In genomic region chrX:136268051-136269048, GRCh38 we compare ENCODE assay signal across 8 cellular contexts. TPM values are rescaled to one million over a fixed set of nuclear protein-coding genes. Genes with fewer than 3 reads are reported as not detected.
DNase-seq lines count a peak whose midpoint lies in the region; ATAC-seq, FAIRE-seq and TF ChIP-seq lines count a peak whose summit lies in the region.

No MANE protein-coding gene starts in this region.

- H4K91ac ChIP-seq in H1 (replicated peaks; ENCODE audit: insufficient read length, low read length) = no peak overlapping the region

- H3K9me3 ChIP-seq in H1 (ENCODE audit: insufficient read depth in 2 of 2, low read depth in 1 of 2, low read length in 1 of 2) (no peaks in the 10 kb centered on the region), vagina (no peaks in the 10 kb centered on the region)

- no peaks in the 10 kb centered on the region for H3K27me3 ChIP-seq in H1 (replicated peaks in 1 of 4; ENCODE audit: control insufficient read depth in 3 of 4, extremely low read depth in 1 of 4, insufficient read depth in 3 of 4, low read length in 3 of 4)
- H3K27me3 ChIP-seq in vagina = no peaks in the 10 kb centered on the region

- no peaks in the 10 kb centered on the region for H3K36me3 ChIP-seq in H1 (ENCODE audit: control insufficient read depth in 2 of 4, insufficient read depth in 4 of 4, low read length in 3 of 4)
- H3K36me3 ChIP-seq in vagina = no peaks in the 10 kb centered on the region

- no peak overlapping the region for H4K5ac ChIP-seq in H1 (ENCODE audit: insufficient read length, low read depth, low read length)

- DNase-seq in GM10248 (ENCODE audit: extremely low spot score) (peak; percentile 34), H4 (ENCODE audit: low spot score) (peak; percentile 36), NCI-H2171 (lab: John Stamatoyannopoulos, UW) (peak; percentile 1), H1 (ENCODE audit: low read depth in 1 of 2, low spot score in 2 of 2) (no peak), vagina (ENCODE audit: extremely low spot score in 2 of 2) (no peak)
- DNase-seq in activated CD4-positive, alpha-beta T cell treated with anti-CD3 and anti-CD28 coated beads, Interleukin-2, amount 10 ng/mL, durations not matched to agents 7 days and 5 days = peak; percentile 60

- no peaks in the 10 kb centered on the region for H4K20me1 ChIP-seq in H1 (replicated peaks in 1 of 2; ENCODE audit: control insufficient read depth in 1 of 2, insufficient read depth in 2 of 2, low read length in 2 of 2)

- H3K27ac Mint-ChIP-seq in activated CD4-positive, alpha-beta T cell treated with anti-CD3 and anti-CD28 coated beads, Interleukin-2, amount 10 ng/mL, durations not matched to agents 7 days and 5 days = no peak overlapping the region
- no peak overlapping the region for H3K27ac Mint-ChIP-seq in nephron

- no peaks in the 10 kb centered on the region for H3K79me1 ChIP-seq in H1 (ENCODE audit: low read depth, low read length)

- H3K14ac ChIP-seq in H1 (ENCODE audit: insufficient read length) = no peak overlapping the region

- no peaks in the 10 kb centered on the region for H3K23me2 ChIP-seq in H1 (ENCODE audit: low read depth, low read length)

- ATAC-seq in HG02588 (IDR thresholded peaks at IDR 0.05; ENCODE audit: unreplicated experiment) = no peak

- CTCF ChIA-PET in GM10248 (lab: Yijun Ruan, JAX) (interaction anchor here (0.7 to 3.2 kb wide), 21 partner anchors 9 to 653 kb away, joined by 3 to 35 read pairs (median 4); no protein-coding TSS in a partner anchor), H1 (lab: Charles Lee; ENCODE audit: partially characterized antibody) (interaction anchor here (0.6 to 2.9 kb wide), 16 partner anchors 8 to 258 kb away, joined by 3 to 13 read pairs (median 4); no protein-coding TSS in a partner anchor)
- CTCF ChIA-PET in activated CD4-positive, alpha-beta T cell treated with anti-CD3 and anti-CD28 coated beads, Interleukin-2, amount 10 ng/mL, durations not matched to agents 7 days and 5 days (lab: Charles Lee) = interaction anchor here (0.6 to 1.0 kb wide), 3 partner anchors 59 to 240 kb away, joined by 3 to 4 read pairs (median 4); no protein-coding TSS in a partner anchor

- H3K79me2 ChIP-seq in H1 (ENCODE audit: control insufficient read depth in 1 of 2, insufficient read depth in 2 of 2, low read length in 2 of 2) = no peaks in the 10 kb centered on the region

- H3K4me3 Mint-ChIP-seq in activated CD4-positive, alpha-beta T cell treated with anti-CD3 and anti-CD28 coated beads, Interleukin-2, amount 10 ng/mL, durations not matched to agents 7 days and 5 days = no peak overlapping the region
- no peak overlapping the region for H3K4me3 Mint-ChIP-seq in nephron

- no peaks in the 10 kb centered on the region for H3K36me3 Mint-ChIP-seq in activated CD4-positive, alpha-beta T cell treated with anti-CD3 and anti-CD28 coated beads, Interleukin-2, amount 10 ng/mL, durations not matched to agents 7 days and 5 days (ENCODE audit: low read depth)
- no peaks in the 10 kb centered on the region for H3K36me3 Mint-ChIP-seq in nephron (ENCODE audit: low read depth)

- peak; percentile 71 for FAIRE-seq in H1 (lab: Jason Lieb, UNC)

- no peak overlapping the region for H3K4ac ChIP-seq in H1 (replicated peaks; ENCODE audit: insufficient read length, low read depth, low read length)

- no peak overlapping the region for H3K56ac ChIP-seq in H1 (replicated peaks; ENCODE audit: insufficient read length, low read depth, low read length)

- H2BK20ac ChIP-seq in H1 (ENCODE audit: low read length) = no peak overlapping the region

- H2BK120ac ChIP-seq in H1 (replicated peaks; ENCODE audit: low read depth, low read length) = no peak overlapping the region

- no peak overlapping the region for H3K23ac ChIP-seq in H1 (ENCODE audit: insufficient read length)

- no peak overlapping the region for H3K9ac ChIP-seq in H1 (replicated peaks in 1 of 4; ENCODE audit: extremely low read depth in 1 of 4, low read depth in 3 of 4, low read length in 3 of 4)

- no peak for TF ChIP-seq EP300 in H1 (IDR thresholded peaks at IDR 0.05; ENCODE audit: borderline replicate concordance in 1 of 2, low read depth in 2 of 2, low read length in 2 of 2)

- peak; percentile 56 for TF ChIP-seq CTCF in GM10248 (IDR thresholded peaks at IDR 0.05; ENCODE audit: control extremely low read depth, extremely low read depth, low read depth, missing control alignments)
- TF ChIP-seq CTCF in H1 (IDR thresholded peaks at IDR 0.05; ENCODE audit: control extremely low read depth in 1 of 3, insufficient read depth in 1 of 3, low read depth in 1 of 3, low read length in 3 of 3) = peak; percentile 22 to 67 (median 51)
- TF ChIP-seq CTCF in nephron (IDR thresholded peaks at IDR 0.05; ENCODE audit: unreplicated experiment in 3 of 3) = peak; percentile 62 to 73 (median 70)
- peak in 2 of 3 experiments; percentile 47 to 55 for TF ChIP-seq CTCF in vagina (IDR thresholded peaks at IDR 0.05)

- H2BK5ac ChIP-seq in H1 (ENCODE audit: low read depth, low read length) = no peak overlapping the region

- POLR2A ChIA-PET in GM10248 (lab: Yijun Ruan, JAX) = no interaction called here
- POLR2A ChIA-PET in activated CD4-positive, alpha-beta T cell treated with anti-CD3 and anti-CD28 coated beads, Interleukin-2, amount 10 ng/mL, durations not matched to agents 7 days and 5 days (lab: Charles Lee) = no interaction called here
- POLR2A ChIA-PET in H1 (lab: Charles Lee; ENCODE audit: partially characterized antibody) = interaction anchor here (1.9 kb wide), 1 partner anchor 17 kb away, joined by 4 read pairs; the partner anchor contains the start of gene MAP7D3

- H3K4me1 ChIP-seq in H1 (replicated peaks in 1 of 4; ENCODE audit: control insufficient read depth in 3 of 4, insufficient read depth in 4 of 4, low read length in 3 of 4) (no peaks in the 10 kb centered on the region), vagina (no peaks in the 10 kb centered on the region)

- intact Hi-C loops in vagina (cut with DNase I) = loop anchor here (5.0 kb wide), 1 partner anchor 241 kb away; no protein-coding TSS in a partner anchor

- no peak overlapping the region for H2AFZ ChIP-seq in H1 (ENCODE audit: low read length)

- H4K8ac ChIP-seq in H1 (ENCODE audit: extremely low read depth, insufficient read depth, low read length) = no peak overlapping the region

- H3K27ac ChIP-seq in H1 (ENCODE audit: low read depth, low read length) (no peak overlapping the region), vagina (no peak overlapping the region)

- no peaks in the 10 kb centered on the region for H3K27me3 Mint-ChIP-seq in activated CD4-positive, alpha-beta T cell treated with anti-CD3 and anti-CD28 coated beads, Interleukin-2, amount 10 ng/mL, durations not matched to agents 7 days and 5 days
- H3K27me3 Mint-ChIP-seq in nephron (ENCODE audit: low read depth) = no peaks in the 10 kb centered on the region

- H3K4me1 Mint-ChIP-seq in activated CD4-positive, alpha-beta T cell treated with anti-CD3 and anti-CD28 coated beads, Interleukin-2, amount 10 ng/mL, durations not matched to agents 7 days and 5 days = peaks cover 4% of the 10 kb centered on the region
- no peaks in the 10 kb centered on the region for H3K4me1 Mint-ChIP-seq in nephron

- TF ChIP-seq POLR2A in H1 (IDR thresholded peaks at IDR 0.05; ENCODE audit: control extremely low read depth in 1 of 2, low read depth in 2 of 2, low read length in 2 of 2) (no peak), vagina (IDR thresholded peaks at IDR 0.05) (no peak)

- no peak overlapping the region for H3K4me3 ChIP-seq in H1 (ENCODE audit: extremely low read depth in 1 of 4, insufficient read depth in 2 of 4, low read depth in 3 of 4, low read length in 4 of 4)
- H3K4me3 ChIP-seq in vagina = no peak overlapping the region

- no peak overlapping the region for H3K4me2 ChIP-seq in H1 (ENCODE audit: insufficient read depth in 1 of 2, low read depth in 2 of 2, low read length in 2 of 2)

- no peak overlapping the region for H2BK15ac ChIP-seq in H1 (ENCODE audit: low read length)

- no peak overlapping the region for H3K18ac ChIP-seq in H1 (ENCODE audit: extremely low read depth, low read length)

- no peak overlapping the region for H2BK12ac ChIP-seq in H1 (ENCODE audit: low read depth, low read length)

- TF ChIP-seq RAD21 in H1 (IDR thresholded peaks at IDR 0.05 in 1 of 2, conservative IDR thresholded peaks at IDR 0.05 in 1 of 2; ENCODE audit: low read depth in 2 of 2, low read length in 2 of 2) = peak; percentile 72 to 73

- H3K9me3 Mint-ChIP-seq in activated CD4-positive, alpha-beta T cell treated with anti-CD3 and anti-CD28 coated beads, Interleukin-2, amount 10 ng/mL, durations not matched to agents 7 days and 5 days = no peaks in the 10 kb centered on the region
- peaks cover 4% of the 10 kb centered on the region for H3K9me3 Mint-ChIP-seq in nephron

- H2AK5ac ChIP-seq in H1 (ENCODE audit: low read depth, low read length) = no peak overlapping the region

- 55% methylated on average over 5 of the region's 5 CpGs; no CpG with 5 or more reads in 1 of the 2 experiments for WGBS in H1 (ENCODE audit: extremely low coverage in 1 of 2, insufficient coverage in 1 of 2, insufficient read length in 1 of 2, insufficient replicate concordance in 2 of 2, low coverage in 1 of 2, low lambda C conversion rate in 2 of 2, missing lambda C conversion rate in 1 of 2), 2 experiments

RNA-seq across cellular contexts. Expression of gene MAP7D3, which starts 17.1 kb away (rescaled TPM):
- 17.9 and 19.3 TPM in 2 replicates for total RNA-seq in H4 (2014; rRNA removed; shearing (Covaris generic))
- 10 to 100 TPM; 11.2 to 13.5 TPM for total RNA-seq in activated CD4-positive, alpha-beta T cell treated with anti-CD3 and anti-CD28 coated beads, Interleukin-2, amount 10 ng/mL, durations not matched to agents 7 days and 5 days
- total RNA-seq in H1 (2021; fragmentation: NEBNext Ultra II Directional; extraction: Animal tissue kit (Norgen Biotek cat#: 25700)) = 19.2 and 19.6 TPM in 2 replicates
- 3.8 and 4.8 TPM in 2 replicates for polyA plus RNA-seq in H1 (2011; rRNA removed)
- 7.0 TPM for polyA plus RNA-seq in H1 (2011; cell fraction: cytosol; rRNA removed)
- polyA plus RNA-seq in H1 (2011; cell fraction: nucleus; rRNA removed) = 9.9 TPM
- 12.2 to 21.1 TPM (median 13.1 TPM) in 4 replicates for polyA plus RNA-seq in H1 (2012, experiment 1 of 2)
- polyA plus RNA-seq in H1 (2012, experiment 2 of 2) = 1.2 TPM
- polyA plus RNA-seq in H1 (2013, experiment 1 of 2) = 38.0 TPM
- polyA plus RNA-seq in H1 (2013, experiment 2 of 2) = 36.9 TPM
- 9.5 and 10.1 TPM in 2 replicates for polyA minus RNA-seq in H1 (2011; rRNA and poly(A)+ RNA removed)
- 6.6 TPM for polyA minus RNA-seq in H1 (2011; cell fraction: cytosol; rRNA and poly(A)+ RNA removed)
- 15.8 TPM for polyA minus RNA-seq in H1 (2011; cell fraction: nucleus; rRNA and poly(A)+ RNA removed)
- 15.0 TPM for total RNA-seq in vagina

RNA-seq across cellular contexts. Expression of gene ADGRG4, which starts 32.4 kb away (rescaled TPM):
- total RNA-seq in H4 (2014; rRNA removed; shearing (Covaris generic)) = not detected in 2 replicates
- total RNA-seq in activated CD4-positive, alpha-beta T cell treated with anti-CD3 and anti-CD28 coated beads, Interleukin-2, amount 10 ng/mL, durations not matched to agents 7 days and 5 days = not detected
- not detected in 2 replicates for total RNA-seq in H1 (2021; fragmentation: NEBNext Ultra II Directional; extraction: Animal tissue kit (Norgen Biotek cat#: 25700))
- polyA plus RNA-seq in H1 (2011; rRNA removed) = not detected in 2 replicates
- not detected for polyA plus RNA-seq in H1 (2011; cell fraction: cytosol; rRNA removed)
- polyA plus RNA-seq in H1 (2011; cell fraction: nucleus; rRNA removed) = not detected
- polyA plus RNA-seq in H1 (2012, experiment 1 of 2) = not detected in 4 replicates
- not detected for polyA plus RNA-seq in H1 (2012, experiment 2 of 2)
- not detected for polyA plus RNA-seq in H1 (2013, experiment 1 of 2)
- polyA plus RNA-seq in H1 (2013, experiment 2 of 2) = not detected
- polyA minus RNA-seq in H1 (2011; rRNA and poly(A)+ RNA removed) = not detected in 2 replicates
- not detected for polyA minus RNA-seq in H1 (2011; cell fraction: cytosol; rRNA and poly(A)+ RNA removed)
- polyA minus RNA-seq in H1 (2011; cell fraction: nucleus; rRNA and poly(A)+ RNA removed) = not detected
- total RNA-seq in vagina = 0.25 TPM

Comparison
In these comparisons a context has a peak if more than half of its experiments do, and no peak if none do; other contexts are left out.
1. DNase-seq: peak in GM10248 (single experiment), H4 (single experiment), NCI-H2171 (single experiment) and activated CD4-positive, alpha-beta T cell treated with anti-CD3 and anti-CD28 coated beads, Interleukin-2, amount 10 ng/mL, durations not matched to agents 7 days and 5 days (single experiment); none in H1 (0 of 2) and vagina (0 of 2).
2. Peak in every context shown above with its lines, with median percentiles within 50 percentile points of each other: CTCF ChIP-seq.